Comparison of ENCODE assay signal across 23 cellular contexts in genomic region chr5:90037646-90038045, GRCh38.
DNase-seq lines count a peak whose midpoint lies in the region; ATAC-seq, FAIRE-seq and TF ChIP-seq lines count a peak whose summit lies in the region.
"Had no signal": no experiment of that assay in that cellular context is flagged by ENCODE, and none has a peak within 500 bp of the region (broad histone marks: within the 10 kb centered on the region; RNA-seq: fewer than 3 reads in every experiment).

No MANE protein-coding gene starts in this region.

- in situ Hi-C loops in IMR-90 (cut with MboI; ENCODE audit: low sequenced_read_pairs), result no loop called here

- H4K20me1 ChIP-seq in IMR-90 (ENCODE audit: insufficient read depth, low read length), result no peaks in the 10 kb centered on the region
- H4K20me1 ChIP-seq: BLaER1 treated with 17β-estradiol and CSF1 and Interleukin-3, amounts not matched to agents 10 nM and 100 nM had no signal

- POLR2A ChIA-PET in IMR-90 (lab: Charles Lee; ENCODE audit: unreplicated experiment), result no interaction called here

- dilution Hi-C loops in IMR-90 (cut with HindIII; ENCODE audit: low sequenced_read_pairs, unreplicated experiment), result no loop called here

- no peaks in the 10 kb centered on the region for H3K36me3 ChIP-seq in IMR-90 (ENCODE audit: control insufficient read depth, insufficient read depth, low read length)
- no peaks in the 10 kb centered on the region for H3K36me3 ChIP-seq in bronchial epithelial cell (ENCODE audit: control insufficient read depth, insufficient read depth, low read length)
- no peaks in the 10 kb centered on the region for H3K36me3 ChIP-seq in sigmoid colon
- H3K36me3 ChIP-seq: BLaER1 treated with 17β-estradiol and CSF1 and Interleukin-3, amounts not matched to agents 10 nM and 100 nM; cardiac muscle cell; ovary; tibial artery had no signal

- H2AK5ac ChIP-seq in IMR-90 (ENCODE audit: low read depth, low read length), result no peak overlapping the region

- no peak for ATAC-seq in IMR-90 (ENCODE audit: low read depth)
- ATAC-seq: GM12878; left colon; naive thymus-derived CD8-positive, alpha-beta T cell; stimulated activated naive CD8-positive, alpha-beta T cell treated with anti-CD3 and anti-CD28 coated beads, Interleukin-15, amount 100 ng/mL, for 72 hours; WTC11 had no signal

- no peak for TF ChIP-seq RAD21 in IMR-90 (IDR thresholded peaks at IDR 0.05; ENCODE audit: low read length)

- no peak overlapping the region for H3K27ac ChIP-seq in IMR-90 (ENCODE audit: insufficient read depth, low read length)
- H3K27ac ChIP-seq in sigmoid colon, result no peak overlapping the region
- H3K27ac ChIP-seq: BLaER1 treated with 17β-estradiol and CSF1 and Interleukin-3, amounts not matched to agents 10 nM and 100 nM; cardiac muscle cell; ovary; RWPE1; tibial artery had no signal

- H4K8ac ChIP-seq in IMR-90 (ENCODE audit: low read depth in 2 of 2, low read length in 2 of 2), result no peak overlapping the region

- FAIRE-seq in bronchial epithelial cell (lab: Jason Lieb, UNC), result peak; percentile 47
- FAIRE-seq in frontal cortex (lab: Jason Lieb, UNC), result no peak
- FAIRE-seq: GM12878, H1 had no signal

- H3K9me1 ChIP-seq in IMR-90 (ENCODE audit: insufficient read depth, low read length), result no peaks in the 10 kb centered on the region

- no peak overlapping the region for H3K4me3 ChIP-seq in IMR-90 (ENCODE audit: insufficient read depth, low read depth, low read length)
- no peak overlapping the region for H3K4me3 ChIP-seq in bronchial epithelial cell (ENCODE audit: low read depth, low read length)
- no peak overlapping the region for H3K4me3 ChIP-seq in sigmoid colon
- H3K4me3 ChIP-seq: BLaER1 treated with 17β-estradiol and CSF1 and Interleukin-3, amounts not matched to agents 10 nM and 100 nM; cardiac muscle cell; GM12878; ovary; tibial artery had no signal

- no peak overlapping the region for H2BK5ac ChIP-seq in IMR-90 (ENCODE audit: low read depth, low read length, poor library complexity, severe bottlenecking)

- 100% methylated on average over 2 of the region's 4 CpGs; no CpG with 5 or more reads in 1 of the 2 experiments for WGBS in IMR-90 (ENCODE audit: extremely low coverage in 2 of 2, insufficient read length in 1 of 2), 2 experiments
- 76 to 85% methylated on average over 4 of the region's 4 CpGs for WGBS in sigmoid colon, 2 donors

- TF ChIP-seq EP300 in sigmoid colon (IDR thresholded peaks at IDR 0.05), result no peak

- no peak overlapping the region for H4K5ac ChIP-seq in IMR-90 (ENCODE audit: low read depth, low read length)

- CTCF ChIA-PET in IMR-90 (lab: Yijun Ruan, JAX), result no interaction called here

- H3K18ac ChIP-seq in IMR-90 (ENCODE audit: low read depth, low read length), result no peak overlapping the region

- H2AFZ ChIP-seq in IMR-90 (replicated peaks; ENCODE audit: low read length, poor library complexity), result no peak overlapping the region

- H3K27me3 ChIP-seq in IMR-90 (ENCODE audit: control insufficient read depth, insufficient read depth, low read length) (no peaks in the 10 kb centered on the region), bronchial epithelial cell (ENCODE audit: control insufficient read depth, insufficient read depth, low read length) (no peaks in the 10 kb centered on the region), sigmoid colon (no peaks in the 10 kb centered on the region)
- H3K27me3 ChIP-seq: BLaER1 treated with 17β-estradiol and CSF1 and Interleukin-3, amounts not matched to agents 10 nM and 100 nM; cardiac muscle cell; ovary; tibial artery had no signal

- no peak overlapping the region for H3K23ac ChIP-seq in IMR-90 (ENCODE audit: low read depth, low read length)

- H3K4me1 ChIP-seq in IMR-90 (ENCODE audit: control insufficient read depth, insufficient read depth, low read length) (no peaks in the 10 kb centered on the region), sigmoid colon (no peaks in the 10 kb centered on the region)
- H3K4me1 ChIP-seq: BLaER1 treated with 17β-estradiol and CSF1 and Interleukin-3, amounts not matched to agents 10 nM and 100 nM; tibial artery had no signal

- H3K4me2 ChIP-seq in IMR-90 (ENCODE audit: low read depth, low read length), result no peak overlapping the region
- H3K4me2 ChIP-seq: BLaER1 treated with 17β-estradiol and CSF1 and Interleukin-3, amounts not matched to agents 10 nM and 100 nM had no signal

- TF ChIP-seq CTCF in IMR-90 (conservative IDR thresholded peaks at IDR 0.05; ENCODE audit: low read depth, low read length) (no peak), bronchial epithelial cell (IDR thresholded peaks at IDR 0.05; ENCODE audit: insufficient read depth, low read length, severe bottlenecking) (no peak), sigmoid colon (IDR thresholded peaks at IDR 0.05) (no peak)

- no peak overlapping the region for H3K4ac ChIP-seq in IMR-90 (ENCODE audit: low read depth, low read length)

- H3K56ac ChIP-seq in IMR-90 (ENCODE audit: extremely low read depth, insufficient read depth, low read length), result no peak overlapping the region

- H2BK120ac ChIP-seq in IMR-90 (ENCODE audit: low read depth, low read length), result no peak overlapping the region

- no peak overlapping the region for H2AK9ac ChIP-seq in IMR-90 (replicated peaks; ENCODE audit: low read depth, low read length, poor library complexity)

- TF ChIP-seq POLR2A in IMR-90 (IDR thresholded peaks at IDR 0.05; ENCODE audit: low read depth, low read length) (no peak), sigmoid colon (IDR thresholded peaks at IDR 0.05) (no peak)

- no peak overlapping the region for H3K14ac ChIP-seq in IMR-90 (replicated peaks; ENCODE audit: low read depth, low read length)

- H3K9ac ChIP-seq in IMR-90 (ENCODE audit: low read depth, low read length), result no peak overlapping the region
- H3K9ac ChIP-seq: BLaER1 treated with 17β-estradiol and CSF1 and Interleukin-3, amounts not matched to agents 10 nM and 100 nM had no signal

- intact Hi-C loops in IMR-90 (cut with micrococcal nuclease), result no loop called here
- intact Hi-C loops in sigmoid colon (cut with DNase I), result no loop called here

- no peak overlapping the region for H2BK20ac ChIP-seq in IMR-90 (ENCODE audit: low read depth, low read length)

- H4K91ac ChIP-seq in IMR-90 (ENCODE audit: insufficient read depth, low read depth, low read length), result no peak overlapping the region

- no peak overlapping the region for H2BK15ac ChIP-seq in IMR-90 (ENCODE audit: low read depth, low read length)

- BruUV-seq in IMR-90 (replicated peaks; lab: Mats Ljungman, UMichigan), result no TSS peak

- no peaks in the 10 kb centered on the region for H3K79me1 ChIP-seq in IMR-90 (ENCODE audit: low read depth in 1 of 2, low read length in 2 of 2)

- H3K9me3 ChIP-seq in IMR-90 (ENCODE audit: control insufficient read depth, insufficient read depth, low read length) (no peaks in the 10 kb centered on the region), sigmoid colon (peaks cover 0 to 8% (median 0%) of the 10 kb centered on the region in 4 donors)
- H3K9me3 ChIP-seq: ovary had no signal

- DNase-seq in IMR-90, result peak; percentile 3
- peak; percentile 46 for DNase-seq in OCI-M1 (lab: John Stamatoyannopoulos, UW)
- peak; percentile 35 for DNase-seq in bronchial epithelial cell (ENCODE audit: low read depth)
- peak; percentile 55 for DNase-seq in islet precursor cell
- no peak for DNase-seq in COLO668 (lab: John Stamatoyannopoulos, UW; ENCODE audit: unreplicated experiment)
- DNase-seq in sigmoid colon, result no peak
- no peak for DNase-seq in NCI-H2196 (lab: John Stamatoyannopoulos, UW; ENCODE audit: unreplicated experiment)
- DNase-seq in frontal cortex (ENCODE audit: low spot score in 2 of 2), result no peak
- DNase-seq: activated CD4-positive, alpha-beta T cell treated with anti-CD3 and anti-CD28 coated beads, Interleukin-2, amount 50 U/mL, for 48 hours; activated CD8-positive, alpha-beta memory T cell treated with anti-CD3 and anti-CD28 coated beads, Interleukin-2, amount 50 U/mL, for 48 hours; DND-41; left colon; naive thymus-derived CD8-positive, alpha-beta T cell; NCI-H526 treated with DMSO at 0.1 percent for 48 hours; ovary; stimulated activated naive CD8-positive, alpha-beta T cell treated with anti-CD3 and anti-CD28 coated beads, Interleukin-15, amount 100 ng/mL, for 72 hours; tibial artery had no signal

TF ChIP-seq in IMR-90, 13 proteins besides CTCF, POLR2A, EP300 and RAD21:
- TF ChIP-seq RCOR1 (IDR thresholded peaks at IDR 0.05; ENCODE audit: insufficient replicate concordance, low read length) (no peak), RFX5 (IDR thresholded peaks at IDR 0.05; ENCODE audit: low read depth, low read length) (no peak)
- TF ChIP-seq, protein P1, sequence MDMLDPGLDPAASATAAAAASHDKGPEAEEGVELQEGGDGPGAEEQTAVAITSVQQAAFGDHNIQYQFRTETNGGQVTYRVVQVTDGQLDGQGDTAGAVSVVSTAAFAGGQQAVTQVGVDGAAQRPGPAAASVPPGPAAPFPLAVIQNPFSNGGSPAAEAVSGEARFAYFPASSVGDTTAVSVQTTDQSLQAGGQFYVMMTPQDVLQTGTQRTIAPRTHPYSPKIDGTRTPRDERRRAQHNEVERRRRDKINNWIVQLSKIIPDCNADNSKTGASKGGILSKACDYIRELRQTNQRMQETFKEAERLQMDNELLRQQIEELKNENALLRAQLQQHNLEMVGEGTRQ (IDR thresholded peaks at IDR 0.05; ENCODE audit: low read depth, low read length), result no peak

Comparison
In these comparisons a context has a peak if more than half of its experiments do, and no peak if none do; other contexts are left out.
1. DNase-seq: peak in IMR-90 (single experiment), OCI-M1 (single experiment), bronchial epithelial cell (single experiment) and islet precursor cell (single experiment); none in COLO668 (single experiment), sigmoid colon (single experiment), NCI-H2196 (single experiment) and frontal cortex (0 of 2).